ENCODE assay signal across 1 cellular context in the genomic region with DNA sequence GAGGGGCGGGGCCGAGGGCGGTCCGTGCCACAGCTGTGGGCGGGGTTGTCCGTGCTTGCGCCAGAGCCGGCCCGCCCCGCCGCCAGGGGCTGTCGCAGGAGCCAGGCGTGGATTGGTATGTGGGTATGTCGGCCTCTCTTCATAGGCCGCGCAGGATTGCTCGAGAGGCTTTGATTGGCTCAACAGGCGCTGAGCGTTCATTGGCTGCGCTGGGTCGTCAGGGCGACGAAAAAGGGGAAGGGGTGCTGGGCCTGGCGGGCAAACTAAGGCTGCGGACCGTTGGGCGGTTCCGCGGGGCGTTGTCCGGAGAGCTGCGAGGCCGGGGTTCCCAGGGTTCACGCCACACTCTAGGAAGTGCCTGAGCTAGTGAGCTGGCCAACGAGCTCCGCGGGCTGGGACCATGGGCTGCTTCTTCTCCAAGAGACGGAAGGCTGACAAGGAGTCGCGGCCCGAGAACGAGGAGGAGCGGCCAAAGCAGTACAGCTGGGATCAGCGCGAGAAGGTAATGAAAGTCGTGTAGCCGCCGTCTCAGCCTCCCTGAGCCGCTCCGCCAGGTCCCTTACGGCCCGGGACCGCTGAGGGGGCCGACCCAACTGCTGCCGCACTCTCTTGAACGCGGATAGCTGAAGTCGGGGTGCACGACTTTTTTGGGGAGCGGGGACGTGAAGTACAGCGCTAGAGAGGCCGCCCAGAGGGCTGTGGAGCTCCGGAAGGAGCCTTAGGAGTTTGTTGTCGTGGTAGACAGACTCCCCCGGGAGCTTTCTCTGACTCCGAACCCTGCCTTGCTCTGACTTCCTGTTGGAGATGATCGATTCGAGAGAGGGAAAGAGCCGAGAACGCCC.
TF ChIP-seq lines count a peak whose summit lies in the region.

Gene RP2 (plus strand): TSS at position 343 of the 842 bp plus-strand sequence. CDS start 58 bp downstream, at position 401.

TF ChIP-seq in SK-N-SH, 30 proteins besides CTCF, POLR2A, EP300 and RAD21 (continued from another document):
- TF ChIP-seq FOSL2 (IDR thresholded peaks at IDR 0.05; ENCODE audit: borderline replicate concordance, low read depth): no peak
- TF ChIP-seq POLR2AphosphoS5 (IDR thresholded peaks at IDR 0.05; ENCODE audit: low read depth, low read length): peak; percentile 69
- TF ChIP-seq ELF1 (IDR thresholded peaks at IDR 0.05): no peak
- no peak for TF ChIP-seq SMC3 (IDR thresholded peaks at IDR 0.05; ENCODE audit: low read depth, low read length)
- no peak for TF ChIP-seq CHD2 (IDR thresholded peaks at IDR 0.05; ENCODE audit: low read length, partially characterized antibody)
- TF ChIP-seq, protein P1, sequence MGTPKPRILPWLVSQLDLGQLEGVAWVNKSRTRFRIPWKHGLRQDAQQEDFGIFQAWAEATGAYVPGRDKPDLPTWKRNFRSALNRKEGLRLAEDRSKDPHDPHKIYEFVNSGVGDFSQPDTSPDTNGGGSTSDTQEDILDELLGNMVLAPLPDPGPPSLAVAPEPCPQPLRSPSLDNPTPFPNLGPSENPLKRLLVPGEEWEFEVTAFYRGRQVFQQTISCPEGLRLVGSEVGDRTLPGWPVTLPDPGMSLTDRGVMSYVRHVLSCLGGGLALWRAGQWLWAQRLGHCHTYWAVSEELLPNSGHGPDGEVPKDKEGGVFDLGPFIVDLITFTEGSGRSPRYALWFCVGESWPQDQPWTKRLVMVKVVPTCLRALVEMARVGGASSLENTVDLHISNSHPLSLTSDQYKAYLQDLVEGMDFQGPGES (IDR thresholded peaks at IDR 0.05; ENCODE audit: low read depth, low read length): no peak; the same call in 1 of the 2 replicates
- TF ChIP-seq NFIC (IDR thresholded peaks at IDR 0.05; ENCODE audit: borderline replicate concordance): no peak
- no peak for TF ChIP-seq YY1 (IDR thresholded peaks at IDR 0.05; ENCODE audit: low read depth)
- TF ChIP-seq GATA2 (CRISPR knock-in tag; IDR thresholded peaks at IDR 0.05): no peak
- TF ChIP-seq, protein P2, sequence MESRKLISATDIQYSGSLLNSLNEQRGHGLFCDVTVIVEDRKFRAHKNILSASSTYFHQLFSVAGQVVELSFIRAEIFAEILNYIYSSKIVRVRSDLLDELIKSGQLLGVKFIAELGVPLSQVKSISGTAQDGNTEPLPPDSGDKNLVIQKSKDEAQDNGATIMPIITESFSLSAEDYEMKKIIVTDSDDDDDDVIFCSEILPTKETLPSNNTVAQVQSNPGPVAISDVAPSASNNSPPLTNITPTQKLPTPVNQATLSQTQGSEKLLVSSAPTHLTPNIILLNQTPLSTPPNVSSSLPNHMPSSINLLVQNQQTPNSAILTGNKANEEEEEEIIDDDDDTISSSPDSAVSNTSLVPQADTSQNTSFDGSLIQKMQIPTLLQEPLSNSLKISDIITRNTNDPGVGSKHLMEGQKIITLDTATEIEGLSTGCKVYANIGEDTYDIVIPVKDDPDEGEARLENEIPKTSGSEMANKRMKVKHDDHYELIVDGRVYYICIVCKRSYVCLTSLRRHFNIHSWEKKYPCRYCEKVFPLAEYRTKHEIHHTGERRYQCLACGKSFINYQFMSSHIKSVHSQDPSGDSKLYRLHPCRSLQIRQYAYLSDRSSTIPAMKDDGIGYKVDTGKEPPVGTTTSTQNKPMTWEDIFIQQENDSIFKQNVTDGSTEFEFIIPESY (IDR thresholded peaks at IDR 0.05; ENCODE audit: borderline replicate concordance, low read depth): no peak
- TF ChIP-seq SIN3A (IDR thresholded peaks at IDR 0.05; ENCODE audit: borderline replicate concordance, low read depth, low read length): peak; percentile 12; the same call in 1 of the 2 replicates
- no peak for TF ChIP-seq GABPA (IDR thresholded peaks at IDR 0.05; ENCODE audit: low read depth)
- TF ChIP-seq RXRA (IDR thresholded peaks at IDR 0.05; ENCODE audit: borderline replicate concordance, low read depth): no peak
- peak; percentile 74 for TF ChIP-seq RFX5 (IDR thresholded peaks at IDR 0.05; ENCODE audit: low read length)
- no peak for TF ChIP-seq TEAD4 (IDR thresholded peaks at IDR 0.05; ENCODE audit: borderline replicate concordance, insufficient read depth)
- no peak for TF ChIP-seq USF2 (IDR thresholded peaks at IDR 0.05; ENCODE audit: borderline replicate concordance, low read depth, low read length)
- TF ChIP-seq, protein P3, sequence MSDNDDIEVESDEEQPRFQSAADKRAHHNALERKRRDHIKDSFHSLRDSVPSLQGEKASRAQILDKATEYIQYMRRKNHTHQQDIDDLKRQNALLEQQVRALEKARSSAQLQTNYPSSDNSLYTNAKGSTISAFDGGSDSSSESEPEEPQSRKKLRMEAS (IDR thresholded peaks at IDR 0.05; ENCODE audit: low read depth): 0 out of 2 replicates have a peak, but pooled peaks have one; percentile 27
TF ChIP-seq in SK-N-SH: peak in this region for 7.
